26 cellular contexts compared by ENCODE assay signal in genomic region chr15:47757331-47757730, GRCh38. TPM values are rescaled to one million over a fixed set of nuclear protein-coding genes. Genes with fewer than 3 reads are reported as not detected.
"Had no signal": no experiment of that assay in that cellular context is flagged by ENCODE, and none has a peak within 500 bp of the region (broad histone marks: within the 10 kb centered on the region; RNA-seq: fewer than 3 reads in every experiment).

No MANE protein-coding gene starts in this region.

- H3K4me3 Mint-ChIP-seq: activated B cell treated with CpG ODN at 0.5 μM for 24 hours; activated CD4-positive, alpha-beta T cell treated with anti-CD3 and anti-CD28 coated beads for 36 hours; activated naive CD8-positive, alpha-beta T cell; activated T-cell treated with anti-CD3 and anti-CD28 coated beads, Interleukin-2, amount 50 U/mL, for 4 hours; naive B cell had no signal

- H3K4me1 Mint-ChIP-seq: activated B cell treated with CpG ODN at 0.5 μM for 24 hours; activated CD4-positive, alpha-beta T cell treated with anti-CD3 and anti-CD28 coated beads for 36 hours; naive B cell had no signal

- H3K4me1 ChIP-seq: adrenal gland, gastroesophageal sphincter, sigmoid colon, spleen, testis, uterus had no signal

- DNase-seq: activated B cell treated with CpG ODN at 0.5 μM for 24 hours; activated CD4-positive, alpha-beta T cell treated with anti-CD3 and anti-CD28 coated beads for 36 hours; activated CD4-positive, alpha-beta T cell treated with anti-CD3 and anti-CD28 coated beads, Interleukin-2, amount 50 U/mL, for 4 hours; activated CD8-positive, alpha-beta memory T cell treated with anti-CD3 and anti-CD28 coated beads for 24 hours; activated CD8-positive, alpha-beta memory T cell treated with anti-CD3 and anti-CD28 coated beads, Interleukin-2, amount 50 U/mL, for 48 hours; activated naive CD4-positive, alpha-beta T cell; activated T-cell treated with anti-CD3 and anti-CD28 coated beads, Interleukin-2, amount 50 U/mL, for 4 hours; central memory CD4-positive, alpha-beta T cell; effector memory CD4-positive, alpha-beta T cell; naive B cell; occipital lobe; sigmoid colon; spleen; stimulated activated CD4-positive, alpha-beta T cell treated with anti-CD3 and anti-CD28 coated beads, Interleukin-4, amount 100 ng/mL, for 1 hour; stimulated activated naive CD4-positive, alpha-beta T cell; T-helper 9 cell; testis; uterus had no signal

- H3K27ac ChIP-seq: adrenal gland, ascending aorta, esophagus muscularis mucosa, gastroesophageal sphincter, heart left ventricle, sigmoid colon, spleen, testis, uterus had no signal

- H3K4me3 ChIP-seq: adrenal gland, ascending aorta, esophagus muscularis mucosa, gastroesophageal sphincter, heart left ventricle, sigmoid colon, spleen, testis, uterus had no signal

- H3K36me3 Mint-ChIP-seq: activated naive CD8-positive, alpha-beta T cell; naive B cell had no signal

- H3K27ac Mint-ChIP-seq: activated B cell treated with CpG ODN at 0.5 μM for 24 hours; activated CD4-positive, alpha-beta T cell treated with anti-CD3 and anti-CD28 coated beads for 36 hours; activated naive CD8-positive, alpha-beta T cell; activated T-helper 2 cell treated with anti-CD3 and anti-CD28 coated beads, Interferon-gamma antibody, Interleukin-2, Interleukin-4, amounts not matched to agents 10 μg/mL and 5 μg/mL and 100 μg/mL, durations not matched to agents 14 hours and 24 hours and 36 hours; naive B cell had no signal

- H3K27me3 ChIP-seq: adrenal gland, ascending aorta, esophagus muscularis mucosa, gastroesophageal sphincter, heart left ventricle, sigmoid colon, spleen, testis, uterus had no signal

- FAIRE-seq: colon had no signal

- H3K36me3 ChIP-seq: adrenal gland, uterus had no signal

- H3K27me3 Mint-ChIP-seq: activated B cell treated with CpG ODN at 0.5 μM for 24 hours; activated CD4-positive, alpha-beta T cell treated with anti-CD3 and anti-CD28 coated beads for 36 hours; activated naive CD8-positive, alpha-beta T cell had no signal

- H3K9me3 ChIP-seq: testis had no signal

RNA-seq across cellular contexts. Expression of gene SEMA6D, which starts 40.0 kb away (rescaled TPM):
- total RNA-seq: activated B cell treated with CpG ODN at 0.5 μM for 24 hours; activated CD4-positive, alpha-beta T cell treated with anti-CD3 and anti-CD28 coated beads for 36 hours; activated T-cell treated with anti-CD3 and anti-CD28 coated beads, Interleukin-2, amount 50 U/mL, for 4 hours; activated T-helper 2 cell treated with anti-CD3 and anti-CD28 coated beads, Interferon-gamma antibody, Interleukin-2, Interleukin-4, amounts not matched to agents 10 μg/mL and 5 μg/mL and 100 μg/mL, durations not matched to agents 14 hours and 24 hours and 36 hours had no signal
